In the genomic region with DNA sequence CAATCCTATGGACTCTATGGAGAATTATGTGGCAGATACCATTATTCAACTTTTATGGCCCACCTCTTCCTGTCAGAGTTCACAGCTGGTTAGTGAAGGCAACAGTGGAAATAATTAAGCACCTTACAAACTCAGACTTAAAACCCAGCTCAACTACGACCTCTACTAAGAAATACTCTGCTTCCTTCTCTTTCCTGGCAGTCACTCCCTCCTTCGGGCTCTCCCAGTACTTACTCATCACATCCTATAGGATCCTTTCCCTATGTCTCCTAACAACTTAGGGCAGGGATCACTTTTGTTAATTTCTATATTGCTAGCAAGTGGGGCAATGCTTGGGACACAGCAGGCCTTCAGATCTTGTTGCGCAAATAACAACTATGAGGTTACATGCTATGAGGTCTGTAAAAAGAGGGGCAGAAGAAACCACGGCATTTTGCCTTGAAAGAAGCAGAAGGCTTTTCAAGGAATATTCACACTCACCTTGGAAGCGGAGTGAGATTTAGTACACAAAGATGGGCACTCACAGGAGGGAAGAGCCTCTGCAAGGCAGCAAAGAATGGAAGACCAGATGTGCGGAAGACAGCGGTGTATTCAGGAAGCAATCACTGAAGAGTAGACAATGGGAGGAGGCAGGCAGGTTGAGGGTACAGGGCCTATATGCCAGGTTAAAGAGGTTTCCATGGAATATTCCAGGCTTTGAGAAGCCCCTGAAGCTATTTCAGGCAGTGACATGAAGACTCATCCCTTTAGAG, we compare ENCODE assay signal across 9 cellular contexts. TPM values are rescaled to one million over a fixed set of nuclear protein-coding genes. Genes with fewer than 3 reads are reported as not detected.
DNase-seq lines count a peak whose midpoint lies in the region; ATAC-seq, FAIRE-seq and TF ChIP-seq lines count a peak whose summit lies in the region.
"Had no signal": no experiment of that assay in that cellular context is flagged by ENCODE, and none has a peak within 500 bp of the region (broad histone marks: within the 10 kb centered on the region; RNA-seq: fewer than 3 reads in every experiment).

No MANE protein-coding gene starts in this region.

- H3K36me3 Mint-ChIP-seq in MCF 10A (ENCODE audit: insufficient read depth, unreplicated experiment), result peaks cover 6% of the 10 kb centered on the region

- TF ChIP-seq POLR2A in breast epithelium (IDR thresholded peaks at IDR 0.05) (no peak), erythroblast (IDR thresholded peaks at IDR 0.05; ENCODE audit: low read length) (no peak)

- no peaks in the 10 kb centered on the region for H3K27me3 Mint-ChIP-seq in MCF 10A (ENCODE audit: insufficient read depth, unreplicated experiment)

- no peaks in the 10 kb centered on the region for H3K9me3 Mint-ChIP-seq in MCF 10A (ENCODE audit: unreplicated experiment)

- H3K4me1 ChIP-seq in breast epithelium, result no peaks in the 10 kb centered on the region

- DNase-seq in MCF 10A (ENCODE audit: unreplicated experiment) (peak; percentile 42), breast epithelium (ENCODE audit: low spot score in 2 of 2) (no peak), RCC 7860 (ENCODE audit: low spot score) (peak; percentile 18), fibroblast of pulmonary artery (ENCODE audit: low read depth) (peak; percentile 18), superior temporal gyrus (ENCODE audit: extremely low spot score) (peak; percentile 14), erythroblast (lab: John Stamatoyannopoulos, UW) (no peak)
- DNase-seq: head of caudate nucleus had no signal

- no peaks in the 10 kb centered on the region for H3K9me3 ChIP-seq in breast epithelium

- H3K36me3 ChIP-seq in breast epithelium, result no peaks in the 10 kb centered on the region

- peak overlapping the region; percentile 44 for H3K4me3 Mint-ChIP-seq in MCF 10A (ENCODE audit: unreplicated experiment)

- no peak for TF ChIP-seq CTCF in MCF 10A (IDR thresholded peaks at IDR 0.05; ENCODE audit: unreplicated experiment)
- TF ChIP-seq CTCF in breast epithelium (IDR thresholded peaks at IDR 0.05), result no peak
- no peak for TF ChIP-seq CTCF in fibroblast of pulmonary artery (IDR thresholded peaks at IDR 0.05; ENCODE audit: low read length, missing control alignments)

- H3K27ac ChIP-seq in breast epithelium, result peak overlapping the region in 1 of 2 donors; percentile 80

- FAIRE-seq in RCC 7860 (lab: Jason Lieb, UNC), result no peak

- peaks cover 9% of the 10 kb centered on the region for H3K4me1 Mint-ChIP-seq in MCF 10A (ENCODE audit: insufficient read depth, unreplicated experiment)

- POLR2A ChIA-PET in MCF 10A (lab: Yijun Ruan, JAX), result interaction anchor here (0.7 to 1.8 kb wide), 3 partner anchors 34 to 105 kb away, joined by 3 to 7 read pairs (median 3); no protein-coding TSS in a partner anchor

- H3K27ac Mint-ChIP-seq in MCF 10A (ENCODE audit: low read depth, unreplicated experiment), result peak overlapping the region; percentile 41

- no peaks in the 10 kb centered on the region for H3K27me3 ChIP-seq in breast epithelium

- intact Hi-C loops in MCF 10A (cut with micrococcal nuclease), result loop anchor here (2.0 to 5.0 kb wide), 3 partner anchors 88 to 108 kb away; no protein-coding TSS in a partner anchor
- intact Hi-C loops in breast epithelium (cut with DNase I; ENCODE audit: low total_unique reads), result no loop called here

- no TSS peak for BruUV-seq in MCF 10A (replicated peaks; lab: Mats Ljungman, UMichigan)

- ATAC-seq in HG02938 (IDR thresholded peaks at IDR 0.05; ENCODE audit: unreplicated experiment) (no peak), HG03196 (IDR thresholded peaks at IDR 0.05; ENCODE audit: unreplicated experiment) (no peak)

- CTCF ChIA-PET in MCF 10A (lab: Yijun Ruan, JAX), result interaction anchor here (0.6 to 3.1 kb wide), 5 partner anchors 37 to 111 kb away, joined by 3 to 16 read pairs (median 3); no protein-coding TSS in a partner anchor

- H3K4me3 ChIP-seq in breast epithelium (peak overlapping the region in 1 of 3 donors; percentile 3), fibroblast of pulmonary artery (replicated peaks; ENCODE audit: low read depth, low read length) (no peak overlapping the region)

RNA-seq across cellular contexts. Expression of a gene that starts 2.1 kb away (rescaled TPM):
- 13.8 and 14.6 TPM in 2 replicates for total RNA-seq in MCF 10A (2022)
- 10 to 100 TPM; 16.4 to 22.9 (median 19.2) TPM for total RNA-seq in breast epithelium

Comparison
In these comparisons a context has a peak if more than half of its experiments do, and no peak if none do; other contexts are left out.
1. DNase-seq: peak in MCF 10A (single experiment), RCC 7860 (single experiment), fibroblast of pulmonary artery (single experiment) and superior temporal gyrus (single experiment); none in breast epithelium (0 of 2) and erythroblast (0 of 2).